Comparison of ENCODE assay signal across 8 cellular contexts in genomic region chr5:146203011-146203871, GRCh38. TPM values are rescaled to one million over a fixed set of nuclear protein-coding genes. Genes with fewer than 3 reads are reported as not detected.
DNase-seq lines count a peak whose midpoint lies in the region; ATAC-seq, FAIRE-seq and TF ChIP-seq lines count a peak whose summit lies in the region.

TSS of gene RBM27 (plus strand) at chr5:146203605. CDS start at chr5:146203766, 161 bp downstream.

- TF ChIP-seq POLR2A in HepG2 (IDR thresholded peaks at IDR 0.05; ENCODE audit: insufficient read depth in 1 of 2, low read depth in 2 of 2, low read length in 2 of 2) = peak; percentile 55 to 69

- peak within 1 kb of the TSS; percentile 82 for H3K4me2 ChIP-seq in HepG2 (ENCODE audit: low read depth, low read length)

- H3K79me2 ChIP-seq in HepG2 (ENCODE audit: insufficient read depth, low read length) = peaks cover 41% of the 10 kb centered on the region

- peak within 1 kb of the TSS; percentile 85 for H3K27ac ChIP-seq in C4-2B
- H3K27ac ChIP-seq in dorsolateral prefrontal cortex = peak within 1 kb of the TSS; percentile 28 to 96 (median 86)
- H3K27ac ChIP-seq in HepG2 (ENCODE audit: extremely low read length, insufficient read depth, low read length) = peak within 1 kb of the TSS; percentile 81

- H3K4me1 ChIP-seq in HepG2 (ENCODE audit: insufficient read depth, low read length) = peaks cover 56% of the 10 kb centered on the region

- TF ChIP-seq EP300 in HepG2 (IDR thresholded peaks at IDR 0.05; ENCODE audit: low read depth in 2 of 2, low read length in 2 of 2) = no peak
- TF ChIP-seq EP300 in HepG2 (CRISPR knock-in tag; IDR thresholded peaks at IDR 0.05; ENCODE audit: borderline replicate concordance) = no peak

- peaks cover 0 to 1% of the 10 kb centered on the region in 2 experiments; a peak in 1 of 5 replicates for H3K36me3 ChIP-seq in HepG2 (replicated peaks in 1 of 2; ENCODE audit: control insufficient read depth in 1 of 2, insufficient read depth in 2 of 2, low read length in 2 of 2)

- FAIRE-seq in HepG2 (lab: Jason Lieb, UNC) = peak; percentile 91

- peak; percentile 99 for ATAC-seq in GM19372 (IDR thresholded peaks at IDR 0.05; ENCODE audit: low read depth, unreplicated experiment)
- peak; percentile 100 for ATAC-seq in HG03521 (IDR thresholded peaks at IDR 0.05; ENCODE audit: unreplicated experiment)
- ATAC-seq in HepG2 = peak; percentile 100

- TF ChIP-seq CTCF in C4-2B (conservative IDR thresholded peaks at IDR 0.05) (no peak), dorsolateral prefrontal cortex (IDR thresholded peaks at IDR 0.05 in 54 of 56, conservative IDR thresholded peaks at IDR 0.05 in 2 of 56; ENCODE audit: low read depth in 1 of 56, partially characterized antibody in 56 of 56) (peak in 25 of 56 donors; percentile 6 to 53 (median 24)), HepG2 (CRISPR knock-in tag; IDR thresholded peaks at IDR 0.05) (no peak)

- no peaks in the 10 kb centered on the region for H3K27me3 ChIP-seq in dorsolateral prefrontal cortex
- no peaks in the 10 kb centered on the region; a peak in 1 of 5 replicates for H3K27me3 ChIP-seq in HepG2 (ENCODE audit: control insufficient read depth in 1 of 2, insufficient read depth in 2 of 2, low read length in 2 of 2)

- H2AFZ ChIP-seq in HepG2 (ENCODE audit: low read length) = peak within 1 kb of the TSS; percentile 99

- under 1% methylated on average over 27 of the region's 48 CpGs for WGBS in HepG2 (ENCODE audit: low lambda C conversion rate)

- peak within 1 kb of the TSS; percentile 85 for H3K9ac ChIP-seq in HepG2 (ENCODE audit: insufficient read depth, low read depth, low read length)

- POLR2A ChIA-PET in HepG2 (lab: Yijun Ruan, JAX) = interaction anchor here (1.0 to 2.0 kb wide), 9 partner anchors 9 to 243 kb away, joined by 3 to 17 read pairs (median 6); partner anchors contain the start of gene LARS1

- no peaks in the 10 kb centered on the region for H3K9me3 ChIP-seq in HepG2 (ENCODE audit: low read length)

- no TSS peak for BruUV-seq in HepG2 (replicated peaks; lab: Mats Ljungman, UMichigan)

- in situ Hi-C loops in HepG2 (cut with HindIII; ENCODE audit: extremely low pct_ligation_motif_present, low pct_unique_long_range_greater_than_20kb) = no loop called here

- DNase-seq in NCI-H748 (lab: John Stamatoyannopoulos, UW; ENCODE audit: unreplicated experiment) (peak; percentile 99), dorsolateral prefrontal cortex (peak; percentile 87 to 99 (median 97)), HepG2 (ENCODE audit: low spot score) (peak; percentile 97)
- peak; percentile 96 for DNase-seq in activated CD4-positive, alpha-beta T cell treated with anti-CD3 and anti-CD28 coated beads, Interleukin-2, amount 50 U/mL, for 1 hour
- peak; percentile 94 for DNase-seq in stimulated activated CD4-positive, alpha-beta T cell treated with anti-CD3 and anti-CD28 coated beads, Interleukin-4, amount 100 ng/mL, for 1 hour

- TF ChIP-seq RAD21 in HepG2 (CRISPR knock-in tag; IDR thresholded peaks at IDR 0.05) = no peak

- H4K20me1 ChIP-seq in HepG2 (ENCODE audit: insufficient read depth, low read length) = peaks cover 4% of the 10 kb centered on the region; the same call in 1 of the 2 replicates

- peak within 1 kb of the TSS; percentile 46 to 97 (median 85) for H3K4me3 ChIP-seq in dorsolateral prefrontal cortex
- peak within 1 kb of the TSS; percentile 89 to 94 (median 89) for H3K4me3 ChIP-seq in HepG2 (replicated peaks in 1 of 3; ENCODE audit: insufficient read depth in 1 of 3, low read depth in 2 of 3, low read length in 3 of 3)

- intact Hi-C loops in dorsolateral prefrontal cortex (cut with DNase I) = loop anchor here (1.0 to 10.0 kb wide), 3 partner anchors 20 to 242 kb away; partner anchors contain the start of genes LARS1 (in 2 of the 2) and TCERG1 (in 1 of the 2)
- intact Hi-C loops in HepG2 (cut with micrococcal nuclease; ENCODE audit: unreplicated experiment) = loop anchor here (1.0 to 10.0 kb wide), 3 partner anchors 21 to 972 kb away; partner anchors contain the start of gene LARS1

- CTCF ChIA-PET in HepG2 (lab: Yijun Ruan, JAX; ENCODE audit: low intra/inter-chr PET ratio, low total read pairs) = no interaction called here

TF ChIP-seq in HepG2, 621 proteins besides CTCF, POLR2A, EP300 and RAD21 (continues in another document):
- TF ChIP-seq YEATS2 (CRISPR knock-in tag; IDR thresholded peaks at IDR 0.05; ENCODE audit: borderline replicate concordance) = peak; percentile 74; the same call in 1 of the 2 replicates
- peak; percentile 72 for TF ChIP-seq ZNF687 (CRISPR knock-in tag; IDR thresholded peaks at IDR 0.05)
- TF ChIP-seq SIX4 (CRISPR knock-in tag; IDR thresholded peaks at IDR 0.05) = 0 out of 2 replicates have a peak, but pooled peaks have one; percentile 11
- TF ChIP-seq REPIN1 (CRISPR knock-in tag; IDR thresholded peaks at IDR 0.05; ENCODE audit: borderline replicate concordance, low read depth) = peak; percentile 31; the same call in 1 of the 2 replicates
- peak; percentile 80; the same call in 1 of the 2 replicates for TF ChIP-seq ZMYM4 (CRISPR knock-in tag; IDR thresholded peaks at IDR 0.05)
- TF ChIP-seq XRCC5 (optimal IDR thresholded peaks at IDR 0.05; ENCODE audit: low read length) = peak; percentile 95

RNA-seq across cellular contexts. Expression of gene RBM27, which starts in this region (rescaled TPM):
- total RNA-seq in dorsolateral prefrontal cortex (10 to 100 TPM in 119 of 120 experiments, 1 to 10 TPM in 1; 9.9 to 34.8 (median 17.5) TPM), HepG2 (2016; rRNA removed; fragmentation: Illumina TruSeq; extraction: Trizol) (23.4 and 31.2 TPM in 2 replicates)
- total RNA-seq in HepG2 (2016; cell fraction: cytosol; rRNA removed; fragmentation: Illumina TruSeq; extraction: Trizol; ENCODE audit: low read depth) = 3.1 and 4.5 TPM in 2 replicates
- total RNA-seq in HepG2 (2016; cell fraction: insoluble cytoplasmic fraction; rRNA removed; fragmentation: Illumina TruSeq; extraction: Trizol) = 21.8 and 27.9 TPM in 2 replicates
- 8.6 and 10.8 TPM in 2 replicates for total RNA-seq in HepG2 (2016; cell fraction: membrane; rRNA removed; fragmentation: Illumina TruSeq; extraction: Trizol)
- total RNA-seq in HepG2 (2016; cell fraction: nucleus; rRNA removed; fragmentation: Illumina TruSeq; extraction: Trizol) = 17.9 and 21.4 TPM in 2 replicates
- 9.9 and 12.9 TPM in 2 replicates for polyA plus RNA-seq in HepG2 (2011; rRNA removed)
- polyA plus RNA-seq in HepG2 (2011; cell fraction: cytosol; rRNA removed) = 3.5 and 5.7 TPM in 2 replicates
- 5.9 and 7.8 TPM in 2 replicates for polyA plus RNA-seq in HepG2 (2011; cell fraction: nucleus; rRNA removed)
- polyA plus RNA-seq in HepG2 (2012) = 7.4 and 9.5 TPM in 2 replicates
- polyA plus RNA-seq in HepG2 (2016; cell fraction: cytosol; fragmentation: Illumina TruSeq; extraction: Trizol; ENCODE audit: low read depth) = 0.54 and 0.58 TPM in 2 replicates
- polyA plus RNA-seq in HepG2 (2016; cell fraction: insoluble cytoplasmic fraction; fragmentation: Illumina TruSeq; extraction: Trizol; ENCODE audit: low read depth) = 20.4 and 20.7 TPM in 2 replicates
- polyA plus RNA-seq in HepG2 (2016; cell fraction: membrane; fragmentation: Illumina TruSeq; extraction: Trizol; ENCODE audit: low read depth) = 2.8 and 3.6 TPM in 2 replicates
- polyA plus RNA-seq in HepG2 (2016; cell fraction: nucleus; fragmentation: Illumina TruSeq; extraction: Trizol; ENCODE audit: insufficient read depth, low read depth) = 15.7 and 17.1 TPM in 2 replicates
- 57.9 and 104 TPM in 2 replicates for polyA minus RNA-seq in HepG2 (2011; rRNA and poly(A)+ RNA removed; ENCODE audit: low replicate concordance)
- polyA minus RNA-seq in HepG2 (2011; cell fraction: cytosol; rRNA and poly(A)+ RNA removed) = 32.9 and 38.0 TPM in 2 replicates
- 45.3 and 46.0 TPM in 2 replicates for polyA minus RNA-seq in HepG2 (2011; cell fraction: nucleus; rRNA and poly(A)+ RNA removed)

Comparison
In these comparisons a context has a peak if more than half of its experiments do, and no peak if none do; other contexts are left out.
1. Peak in every context shown above with its lines: DNase-seq, ATAC-seq, H3K4me3 ChIP-seq and H3K27ac ChIP-seq.